2 cellular contexts compared by ENCODE assay signal in the genomic region with DNA sequence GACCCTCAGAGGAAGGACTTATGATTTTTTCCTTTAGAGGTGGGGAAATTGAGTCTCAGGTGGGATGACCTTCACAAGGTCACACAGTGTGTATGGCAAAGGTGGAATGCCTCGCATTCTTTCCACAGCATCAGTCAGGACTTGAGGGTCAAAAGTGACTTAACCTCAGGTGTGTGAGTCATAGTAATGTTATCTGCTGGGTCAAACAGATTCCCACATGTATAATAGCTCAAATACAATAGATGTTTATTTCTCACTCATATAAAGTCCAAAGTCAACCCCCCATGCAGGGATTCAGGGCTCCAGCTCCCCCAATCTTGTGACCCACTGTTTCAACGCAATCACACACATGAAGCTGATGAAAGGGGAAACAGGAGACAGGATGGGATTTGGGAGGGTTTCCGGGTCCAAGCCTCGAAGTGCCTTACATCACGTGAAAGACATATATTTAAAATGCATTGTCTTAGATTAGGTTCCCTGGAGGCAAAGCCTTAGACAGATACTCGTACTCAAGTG.
TF ChIP-seq lines count a peak whose summit lies in the region.

No MANE protein-coding gene starts in this region.

TF ChIP-seq in HCT116, 20 proteins besides CTCF, POLR2A, EP300 and RAD21:
- TF ChIP-seq EZH2 (IDR thresholded peaks at IDR 0.05) (no peak), FOSL1 (IDR thresholded peaks at IDR 0.05; ENCODE audit: low read depth) (0 out of 2 replicates have a peak, but pooled peaks have one; percentile 8)
- TF ChIP-seq, protein P1, sequence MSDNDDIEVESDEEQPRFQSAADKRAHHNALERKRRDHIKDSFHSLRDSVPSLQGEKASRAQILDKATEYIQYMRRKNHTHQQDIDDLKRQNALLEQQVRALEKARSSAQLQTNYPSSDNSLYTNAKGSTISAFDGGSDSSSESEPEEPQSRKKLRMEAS (IDR thresholded peaks at IDR 0.05): no peak

TF ChIP-seq in WTC11, 78 proteins besides CTCF, POLR2A, EP300 and RAD21:
- 0 out of 2 replicates have a peak, but pooled peaks have one; percentile 32 for TF ChIP-seq ESRRA (CRISPR knock-in tag; IDR thresholded peaks at IDR 0.05; ENCODE audit: borderline replicate concordance)
- TF ChIP-seq, protein P2, sequence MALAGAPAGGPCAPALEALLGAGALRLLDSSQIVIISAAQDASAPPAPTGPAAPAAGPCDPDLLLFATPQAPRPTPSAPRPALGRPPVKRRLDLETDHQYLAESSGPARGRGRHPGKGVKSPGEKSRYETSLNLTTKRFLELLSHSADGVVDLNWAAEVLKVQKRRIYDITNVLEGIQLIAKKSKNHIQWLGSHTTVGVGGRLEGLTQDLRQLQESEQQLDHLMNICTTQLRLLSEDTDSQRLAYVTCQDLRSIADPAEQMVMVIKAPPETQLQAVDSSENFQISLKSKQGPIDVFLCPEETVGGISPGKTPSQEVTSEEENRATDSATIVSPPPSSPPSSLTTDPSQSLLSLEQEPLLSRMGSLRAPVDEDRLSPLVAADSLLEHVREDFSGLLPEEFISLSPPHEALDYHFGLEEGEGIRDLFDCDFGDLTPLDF (CRISPR knock-in tag; IDR thresholded peaks at IDR 0.05): no peak
- TF ChIP-seq NFYB (CRISPR knock-in tag; conservative IDR thresholded peaks at IDR 0.05; ENCODE audit: low read depth): no peak
- TF ChIP-seq, protein P3, sequence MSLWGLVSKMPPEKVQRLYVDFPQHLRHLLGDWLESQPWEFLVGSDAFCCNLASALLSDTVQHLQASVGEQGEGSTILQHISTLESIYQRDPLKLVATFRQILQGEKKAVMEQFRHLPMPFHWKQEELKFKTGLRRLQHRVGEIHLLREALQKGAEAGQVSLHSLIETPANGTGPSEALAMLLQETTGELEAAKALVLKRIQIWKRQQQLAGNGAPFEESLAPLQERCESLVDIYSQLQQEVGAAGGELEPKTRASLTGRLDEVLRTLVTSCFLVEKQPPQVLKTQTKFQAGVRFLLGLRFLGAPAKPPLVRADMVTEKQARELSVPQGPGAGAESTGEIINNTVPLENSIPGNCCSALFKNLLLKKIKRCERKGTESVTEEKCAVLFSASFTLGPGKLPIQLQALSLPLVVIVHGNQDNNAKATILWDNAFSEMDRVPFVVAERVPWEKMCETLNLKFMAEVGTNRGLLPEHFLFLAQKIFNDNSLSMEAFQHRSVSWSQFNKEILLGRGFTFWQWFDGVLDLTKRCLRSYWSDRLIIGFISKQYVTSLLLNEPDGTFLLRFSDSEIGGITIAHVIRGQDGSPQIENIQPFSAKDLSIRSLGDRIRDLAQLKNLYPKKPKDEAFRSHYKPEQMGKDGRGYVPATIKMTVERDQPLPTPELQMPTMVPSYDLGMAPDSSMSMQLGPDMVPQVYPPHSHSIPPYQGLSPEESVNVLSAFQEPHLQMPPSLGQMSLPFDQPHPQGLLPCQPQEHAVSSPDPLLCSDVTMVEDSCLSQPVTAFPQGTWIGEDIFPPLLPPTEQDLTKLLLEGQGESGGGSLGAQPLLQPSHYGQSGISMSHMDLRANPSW (CRISPR knock-in tag; conservative IDR thresholded peaks at IDR 0.05; ENCODE audit: low read depth): no peak
- no peak for TF ChIP-seq NR3C1 (CRISPR knock-in tag; conservative IDR thresholded peaks at IDR 0.05; ENCODE audit: low read depth)
- TF ChIP-seq, protein P4, sequence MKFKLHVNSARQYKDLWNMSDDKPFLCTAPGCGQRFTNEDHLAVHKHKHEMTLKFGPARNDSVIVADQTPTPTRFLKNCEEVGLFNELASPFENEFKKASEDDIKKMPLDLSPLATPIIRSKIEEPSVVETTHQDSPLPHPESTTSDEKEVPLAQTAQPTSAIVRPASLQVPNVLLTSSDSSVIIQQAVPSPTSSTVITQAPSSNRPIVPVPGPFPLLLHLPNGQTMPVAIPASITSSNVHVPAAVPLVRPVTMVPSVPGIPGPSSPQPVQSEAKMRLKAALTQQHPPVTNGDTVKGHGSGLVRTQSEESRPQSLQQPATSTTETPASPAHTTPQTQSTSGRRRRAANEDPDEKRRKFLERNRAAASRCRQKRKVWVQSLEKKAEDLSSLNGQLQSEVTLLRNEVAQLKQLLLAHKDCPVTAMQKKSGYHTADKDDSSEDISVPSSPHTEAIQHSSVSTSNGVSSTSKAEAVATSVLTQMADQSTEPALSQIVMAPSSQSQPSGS (CRISPR knock-in tag; IDR thresholded peaks at IDR 0.05; ENCODE audit: borderline replicate concordance, low read depth): no peak
- TF ChIP-seq, protein P5, sequence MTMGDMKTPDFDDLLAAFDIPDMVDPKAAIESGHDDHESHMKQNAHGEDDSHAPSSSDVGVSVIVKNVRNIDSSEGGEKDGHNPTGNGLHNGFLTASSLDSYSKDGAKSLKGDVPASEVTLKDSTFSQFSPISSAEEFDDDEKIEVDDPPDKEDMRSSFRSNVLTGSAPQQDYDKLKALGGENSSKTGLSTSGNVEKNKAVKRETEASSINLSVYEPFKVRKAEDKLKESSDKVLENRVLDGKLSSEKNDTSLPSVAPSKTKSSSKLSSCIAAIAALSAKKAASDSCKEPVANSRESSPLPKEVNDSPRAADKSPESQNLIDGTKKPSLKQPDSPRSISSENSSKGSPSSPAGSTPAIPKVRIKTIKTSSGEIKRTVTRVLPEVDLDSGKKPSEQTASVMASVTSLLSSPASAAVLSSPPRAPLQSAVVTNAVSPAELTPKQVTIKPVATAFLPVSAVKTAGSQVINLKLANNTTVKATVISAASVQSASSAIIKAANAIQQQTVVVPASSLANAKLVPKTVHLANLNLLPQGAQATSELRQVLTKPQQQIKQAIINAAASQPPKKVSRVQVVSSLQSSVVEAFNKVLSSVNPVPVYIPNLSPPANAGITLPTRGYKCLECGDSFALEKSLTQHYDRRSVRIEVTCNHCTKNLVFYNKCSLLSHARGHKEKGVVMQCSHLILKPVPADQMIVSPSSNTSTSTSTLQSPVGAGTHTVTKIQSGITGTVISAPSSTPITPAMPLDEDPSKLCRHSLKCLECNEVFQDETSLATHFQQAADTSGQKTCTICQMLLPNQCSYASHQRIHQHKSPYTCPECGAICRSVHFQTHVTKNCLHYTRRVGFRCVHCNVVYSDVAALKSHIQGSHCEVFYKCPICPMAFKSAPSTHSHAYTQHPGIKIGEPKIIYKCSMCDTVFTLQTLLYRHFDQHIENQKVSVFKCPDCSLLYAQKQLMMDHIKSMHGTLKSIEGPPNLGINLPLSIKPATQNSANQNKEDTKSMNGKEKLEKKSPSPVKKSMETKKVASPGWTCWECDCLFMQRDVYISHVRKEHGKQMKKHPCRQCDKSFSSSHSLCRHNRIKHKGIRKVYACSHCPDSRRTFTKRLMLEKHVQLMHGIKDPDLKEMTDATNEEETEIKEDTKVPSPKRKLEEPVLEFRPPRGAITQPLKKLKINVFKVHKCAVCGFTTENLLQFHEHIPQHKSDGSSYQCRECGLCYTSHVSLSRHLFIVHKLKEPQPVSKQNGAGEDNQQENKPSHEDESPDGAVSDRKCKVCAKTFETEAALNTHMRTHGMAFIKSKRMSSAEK (CRISPR knock-in tag; IDR thresholded peaks at IDR 0.05; ENCODE audit: borderline replicate concordance): no peak
- no peak for TF ChIP-seq ETV6 (CRISPR knock-in tag; IDR thresholded peaks at IDR 0.05)
